ENCODE assay signal across 2 cellular contexts in the genomic region with DNA sequence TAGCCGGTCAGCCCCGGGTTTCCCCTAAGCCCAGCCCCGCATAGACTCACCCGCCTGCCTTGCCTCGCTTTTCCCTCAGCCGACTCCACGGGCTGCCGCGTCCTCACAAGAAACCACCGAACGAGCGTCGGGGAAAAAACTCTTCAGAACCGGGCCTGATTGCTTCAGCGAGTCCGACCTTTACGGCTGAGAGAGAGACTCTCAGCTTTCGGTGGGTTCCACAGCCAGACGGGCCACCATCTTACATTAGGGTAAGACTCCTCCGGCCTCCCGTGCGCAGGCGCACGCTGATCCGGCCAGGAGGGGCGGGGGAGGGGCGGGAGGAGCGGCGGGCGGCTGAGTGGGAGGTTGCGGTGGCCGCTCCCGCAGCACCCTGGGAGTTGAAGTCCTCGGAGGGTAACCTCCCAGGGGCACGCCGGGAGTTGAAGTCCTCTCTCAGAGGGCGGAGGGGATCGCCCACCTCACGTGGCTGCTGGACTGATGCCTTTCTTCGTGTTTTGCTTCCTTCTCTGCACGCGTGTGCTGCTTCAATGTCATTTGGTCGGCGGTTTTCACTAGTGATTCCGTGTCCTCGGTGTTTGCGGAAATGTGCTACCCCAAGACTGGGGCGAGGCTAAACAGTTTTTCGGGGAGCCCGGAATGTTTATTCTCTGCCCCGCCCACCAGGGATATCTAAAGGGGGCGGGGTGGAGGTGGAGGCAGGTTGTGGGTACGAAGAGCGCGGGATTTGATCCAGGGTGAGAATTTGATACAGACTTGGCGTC.
A peak's percentile ranks its signal among the peaks of the same experiment; 100 is the strongest.
TF ChIP-seq lines count a peak whose summit lies in the region.

A gene with protein sequence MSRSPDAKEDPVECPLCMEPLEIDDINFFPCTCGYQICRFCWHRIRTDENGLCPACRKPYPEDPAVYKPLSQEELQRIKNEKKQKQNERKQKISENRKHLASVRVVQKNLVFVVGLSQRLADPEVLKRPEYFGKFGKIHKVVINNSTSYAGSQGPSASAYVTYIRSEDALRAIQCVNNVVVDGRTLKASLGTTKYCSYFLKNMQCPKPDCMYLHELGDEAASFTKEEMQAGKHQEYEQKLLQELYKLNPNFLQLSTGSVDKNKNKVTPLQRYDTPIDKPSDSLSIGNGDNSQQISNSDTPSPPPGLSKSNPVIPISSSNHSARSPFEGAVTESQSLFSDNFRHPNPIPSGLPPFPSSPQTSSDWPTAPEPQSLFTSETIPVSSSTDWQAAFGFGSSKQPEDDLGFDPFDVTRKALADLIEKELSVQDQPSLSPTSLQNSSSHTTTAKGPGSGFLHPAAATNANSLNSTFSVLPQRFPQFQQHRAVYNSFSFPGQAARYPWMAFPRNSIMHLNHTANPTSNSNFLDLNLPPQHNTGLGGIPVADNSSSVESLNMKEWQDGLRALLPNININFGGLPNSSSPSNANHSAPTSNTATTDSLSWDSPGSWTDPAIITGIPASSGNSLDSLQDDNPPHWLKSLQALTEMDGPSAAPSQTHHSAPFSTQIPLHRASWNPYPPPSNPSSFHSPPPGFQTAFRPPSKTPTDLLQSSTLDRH (minus strand): TSS at position 264 of the 764 bp plus-strand sequence. CDS start 71,771 bp downstream, outside the sequence.

TF ChIP-seq in A549, 52 proteins besides CTCF, POLR2A, EP300 and RAD21 (continued from another document):
- TF ChIP-seq, protein P1, sequence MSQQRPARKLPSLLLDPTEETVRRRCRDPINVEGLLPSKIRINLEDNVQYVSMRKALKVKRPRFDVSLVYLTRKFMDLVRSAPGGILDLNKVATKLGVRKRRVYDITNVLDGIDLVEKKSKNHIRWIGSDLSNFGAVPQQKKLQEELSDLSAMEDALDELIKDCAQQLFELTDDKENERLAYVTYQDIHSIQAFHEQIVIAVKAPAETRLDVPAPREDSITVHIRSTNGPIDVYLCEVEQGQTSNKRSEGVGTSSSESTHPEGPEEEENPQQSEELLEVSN (IDR thresholded peaks at IDR 0.05; ENCODE audit: borderline replicate concordance, low read depth) = peak; percentile 94
- TF ChIP-seq MAZ (IDR thresholded peaks at IDR 0.05; ENCODE audit: borderline replicate concordance, low read depth, low read length) = 0 out of 2 replicates have a peak, but pooled peaks have one; percentile 21
- TF ChIP-seq, protein P2, sequence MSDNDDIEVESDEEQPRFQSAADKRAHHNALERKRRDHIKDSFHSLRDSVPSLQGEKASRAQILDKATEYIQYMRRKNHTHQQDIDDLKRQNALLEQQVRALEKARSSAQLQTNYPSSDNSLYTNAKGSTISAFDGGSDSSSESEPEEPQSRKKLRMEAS (IDR thresholded peaks at IDR 0.05) = peak; percentile 84
- TF ChIP-seq NPAS2 (CRISPR knock-in tag; IDR thresholded peaks at IDR 0.05; ENCODE audit: borderline replicate concordance) = peak; percentile 50; the same call in 1 of the 2 replicates
- peak in 1 of 2 experiments; percentile 83; a peak in 3 of 5 replicates for TF ChIP-seq JUN (IDR thresholded peaks at IDR 0.05)
- TF ChIP-seq FOSL2 (IDR thresholded peaks at IDR 0.05) = no peak
- peak; percentile 18; the same call in 1 of the 2 replicates for TF ChIP-seq FOSL2 (CRISPR knock-in tag; IDR thresholded peaks at IDR 0.05)
- TF ChIP-seq, protein P3, sequence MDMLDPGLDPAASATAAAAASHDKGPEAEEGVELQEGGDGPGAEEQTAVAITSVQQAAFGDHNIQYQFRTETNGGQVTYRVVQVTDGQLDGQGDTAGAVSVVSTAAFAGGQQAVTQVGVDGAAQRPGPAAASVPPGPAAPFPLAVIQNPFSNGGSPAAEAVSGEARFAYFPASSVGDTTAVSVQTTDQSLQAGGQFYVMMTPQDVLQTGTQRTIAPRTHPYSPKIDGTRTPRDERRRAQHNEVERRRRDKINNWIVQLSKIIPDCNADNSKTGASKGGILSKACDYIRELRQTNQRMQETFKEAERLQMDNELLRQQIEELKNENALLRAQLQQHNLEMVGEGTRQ (IDR thresholded peaks at IDR 0.05) = peak; percentile 76
- peak; percentile 64; the same call in 2 of the 3 replicates for TF ChIP-seq BCL3 (IDR thresholded peaks at IDR 0.05)
- peak; percentile 57 for TF ChIP-seq REST (IDR thresholded peaks at IDR 0.05)

TF ChIP-seq in K562, 482 proteins besides CTCF, POLR2A, EP300 and RAD21 (continued from another document and continues in another):
- TF ChIP-seq TRIM24 (IDR thresholded peaks at IDR 0.05) (0 out of 4 replicates have a peak, but pooled peaks of 1 of the 2 experiments have one; percentile 21), TEAD1 (CRISPR knock-in tag; IDR thresholded peaks at IDR 0.05) (peak; percentile 79 to 85; a peak in 3 of 4 replicates), PTBP1 (IDR thresholded peaks at IDR 0.05; ENCODE audit: low read depth, low read length) (no peak), FOXK2 (conservative IDR thresholded peaks at IDR 0.05 in 1 of 2, IDR thresholded peaks at IDR 0.05 in 1 of 2; ENCODE audit: low read depth in 2 of 2) (peak; percentile 88 to 95), CEBPG (CRISPR knock-in tag; IDR thresholded peaks at IDR 0.05) (no peak), CEBPG (tag; conservative IDR thresholded peaks at IDR 0.05 in 1 of 2, IDR thresholded peaks at IDR 0.05 in 1 of 2) (no peak), KLF16 (IDR thresholded peaks at IDR 0.05) (peak; percentile 70), ZNF165 (CRISPR knock-in tag; IDR thresholded peaks at IDR 0.05; ENCODE audit: borderline replicate concordance) (0 out of 2 replicates have a peak, but pooled peaks have one; percentile 50), ZNF121 (CRISPR knock-in tag; conservative IDR thresholded peaks at IDR 0.05) (no peak), NUFIP1 (IDR thresholded peaks at IDR 0.05; ENCODE audit: partially characterized antibody) (no peak), ZNF507 (tag; conservative IDR thresholded peaks at IDR 0.05) (no peak), KLF1 (tag; IDR thresholded peaks at IDR 0.05) (0 out of 2 replicates have a peak, but pooled peaks have one; percentile 80), ZFX (CRISPR knock-in tag; IDR thresholded peaks at IDR 0.05) (peak; percentile 100), PHF8 (IDR thresholded peaks at IDR 0.05; ENCODE audit: borderline replicate concordance, low read length) (peak; percentile 99), SMARCE1 (IDR thresholded peaks at IDR 0.05) (0 out of 2 replicates have a peak, but pooled peaks have one; percentile 31), ZNF444 (CRISPR knock-in tag; IDR thresholded peaks at IDR 0.05) (0 out of 2 replicates have a peak, but pooled peaks have one; percentile 45), DACH1 (IDR thresholded peaks at IDR 0.05; ENCODE audit: partially characterized antibody) (no peak), ZNF143 (CRISPR knock-in tag; IDR thresholded peaks at IDR 0.05) (peak; percentile 96), TSHZ1 (CRISPR knock-in tag; IDR thresholded peaks at IDR 0.05) (peak; percentile 51; the same call in 1 of the 2 replicates), MECOM (CRISPR knock-in tag; IDR thresholded peaks at IDR 0.05) (no peak), ZBTB43 (CRISPR knock-in tag; IDR thresholded peaks at IDR 0.05) (peak; percentile 46), BMI1 (IDR thresholded peaks at IDR 0.05; ENCODE audit: low read length) (no peak), NCOA1 (IDR thresholded peaks at IDR 0.05; ENCODE audit: low read depth) (no peak; the same call in none of the 2 replicates), ZNF551 (CRISPR knock-in tag; IDR thresholded peaks at IDR 0.05) (no peak), HSF4 (CRISPR knock-in tag; IDR thresholded peaks at IDR 0.05; ENCODE audit: borderline replicate concordance) (no peak), MYBL2 (IDR thresholded peaks at IDR 0.05; ENCODE audit: low read depth) (no peak), MYBL2 (CRISPR knock-in tag; IDR thresholded peaks at IDR 0.05; ENCODE audit: borderline replicate concordance) (no peak), SIN3B (IDR thresholded peaks at IDR 0.05; ENCODE audit: low read depth) (peak; percentile 82), NCOA4 (IDR thresholded peaks at IDR 0.05; ENCODE audit: partially characterized antibody) (no peak), PTTG1 (tag; IDR thresholded peaks at IDR 0.05; ENCODE audit: low read depth) (no peak), ZNF24 (IDR thresholded peaks at IDR 0.05) (no peak), HNRNPL (IDR thresholded peaks at IDR 0.05; ENCODE audit: low read depth, low read length) (no peak), SMARCA5 (IDR thresholded peaks at IDR 0.05) (no peak), STAT5A (IDR thresholded peaks at IDR 0.05; ENCODE audit: borderline replicate concordance, low read length) (peak; percentile 36; the same call in 1 of the 2 replicates), ZFP1 (CRISPR knock-in tag; IDR thresholded peaks at IDR 0.05) (0 out of 2 replicates have a peak, but pooled peaks have one; percentile 30), ZEB2 (IDR thresholded peaks at IDR 0.05) (no peak), CGGBP1 (CRISPR knock-in tag; IDR thresholded peaks at IDR 0.05) (no peak)
- TF ChIP-seq, protein P4, sequence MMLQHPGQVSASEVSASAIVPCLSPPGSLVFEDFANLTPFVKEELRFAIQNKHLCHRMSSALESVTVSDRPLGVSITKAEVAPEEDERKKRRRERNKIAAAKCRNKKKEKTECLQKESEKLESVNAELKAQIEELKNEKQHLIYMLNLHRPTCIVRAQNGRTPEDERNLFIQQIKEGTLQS (IDR thresholded peaks at IDR 0.05) = no peak
- TF ChIP-seq, protein P4 (CRISPR knock-in tag; conservative IDR thresholded peaks at IDR 0.05) = peak; percentile 85
- TF ChIP-seq, protein P5, sequence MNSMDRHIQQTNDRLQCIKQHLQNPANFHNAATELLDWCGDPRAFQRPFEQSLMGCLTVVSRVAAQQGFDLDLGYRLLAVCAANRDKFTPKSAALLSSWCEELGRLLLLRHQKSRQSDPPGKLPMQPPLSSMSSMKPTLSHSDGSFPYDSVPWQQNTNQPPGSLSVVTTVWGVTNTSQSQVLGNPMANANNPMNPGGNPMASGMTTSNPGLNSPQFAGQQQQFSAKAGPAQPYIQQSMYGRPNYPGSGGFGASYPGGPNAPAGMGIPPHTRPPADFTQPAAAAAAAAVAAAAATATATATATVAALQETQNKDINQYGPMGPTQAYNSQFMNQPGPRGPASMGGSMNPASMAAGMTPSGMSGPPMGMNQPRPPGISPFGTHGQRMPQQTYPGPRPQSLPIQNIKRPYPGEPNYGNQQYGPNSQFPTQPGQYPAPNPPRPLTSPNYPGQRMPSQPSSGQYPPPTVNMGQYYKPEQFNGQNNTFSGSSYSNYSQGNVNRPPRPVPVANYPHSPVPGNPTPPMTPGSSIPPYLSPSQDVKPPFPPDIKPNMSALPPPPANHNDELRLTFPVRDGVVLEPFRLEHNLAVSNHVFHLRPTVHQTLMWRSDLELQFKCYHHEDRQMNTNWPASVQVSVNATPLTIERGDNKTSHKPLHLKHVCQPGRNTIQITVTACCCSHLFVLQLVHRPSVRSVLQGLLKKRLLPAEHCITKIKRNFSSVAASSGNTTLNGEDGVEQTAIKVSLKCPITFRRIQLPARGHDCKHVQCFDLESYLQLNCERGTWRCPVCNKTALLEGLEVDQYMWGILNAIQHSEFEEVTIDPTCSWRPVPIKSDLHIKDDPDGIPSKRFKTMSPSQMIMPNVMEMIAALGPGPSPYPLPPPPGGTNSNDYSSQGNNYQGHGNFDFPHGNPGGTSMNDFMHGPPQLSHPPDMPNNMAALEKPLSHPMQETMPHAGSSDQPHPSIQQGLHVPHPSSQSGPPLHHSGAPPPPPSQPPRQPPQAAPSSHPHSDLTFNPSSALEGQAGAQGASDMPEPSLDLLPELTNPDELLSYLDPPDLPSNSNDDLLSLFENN (IDR thresholded peaks at IDR 0.05; ENCODE audit: low read depth in 2 of 2, low read length in 2 of 2) = 0 out of 4 replicates have a peak, but pooled peaks of 1 of the 2 experiments have one; percentile 7
- TF ChIP-seq, protein P6, sequence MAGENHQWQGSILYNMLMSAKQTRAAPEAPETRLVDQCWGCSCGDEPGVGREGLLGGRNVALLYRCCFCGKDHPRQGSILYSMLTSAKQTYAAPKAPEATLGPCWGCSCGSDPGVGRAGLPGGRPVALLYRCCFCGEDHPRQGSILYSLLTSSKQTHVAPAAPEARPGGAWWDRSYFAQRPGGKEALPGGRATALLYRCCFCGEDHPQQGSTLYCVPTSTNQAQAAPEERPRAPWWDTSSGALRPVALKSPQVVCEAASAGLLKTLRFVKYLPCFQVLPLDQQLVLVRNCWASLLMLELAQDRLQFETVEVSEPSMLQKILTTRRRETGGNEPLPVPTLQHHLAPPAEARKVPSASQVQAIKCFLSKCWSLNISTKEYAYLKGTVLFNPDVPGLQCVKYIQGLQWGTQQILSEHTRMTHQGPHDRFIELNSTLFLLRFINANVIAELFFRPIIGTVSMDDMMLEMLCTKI (IDR thresholded peaks at IDR 0.05; ENCODE audit: partially characterized antibody) = no peak
